Comparison of ENCODE assay signal across 13 cellular contexts in genomic region chr2:117137371-117137770, GRCh38.
DNase-seq lines count a peak whose midpoint lies in the region; ATAC-seq and TF ChIP-seq lines count a peak whose summit lies in the region.
"Had no signal": no experiment of that assay in that cellular context is flagged by ENCODE, and none has a peak within 500 bp of the region (broad histone marks: within the 10 kb centered on the region; RNA-seq: fewer than 3 reads in every experiment).

No MANE protein-coding gene starts in this region.

- no peak overlapping the region for H3K4me3 ChIP-seq in epithelial cell of esophagus (ENCODE audit: low read length)

- ATAC-seq in GM18511 (IDR thresholded peaks at IDR 0.05; ENCODE audit: unreplicated experiment) (no peak), GM21423 (IDR thresholded peaks at IDR 0.05; ENCODE audit: unreplicated experiment) (no peak), HG02588 (IDR thresholded peaks at IDR 0.05; ENCODE audit: unreplicated experiment) (no peak)

- DNase-seq in COLO829 (ENCODE audit: low spot score) (peak; percentile 41), DMS53 treated with DMSO at 0.1 percent for 48 hours (lab: John Stamatoyannopoulos, UW; ENCODE audit: unreplicated experiment) (peak; percentile 10), RKO (ENCODE audit: low spot score) (peak; percentile 5), epithelial cell of esophagus (ENCODE audit: low read depth) (peak; percentile 0)
- DNase-seq: C1 segment of cervical spinal cord; CD4-positive, alpha-beta T cell; DMS153; GF-D8; GOT3; H9 had no signal

- no peak for TF ChIP-seq CTCF in epithelial cell of esophagus (IDR thresholded peaks at IDR 0.05; ENCODE audit: insufficient read depth, low read depth, low read length, missing control alignments)
